Comparison of ENCODE assay signal across 11 cellular contexts in genomic region chr15:51869074-51869425, GRCh38. TPM values are rescaled to one million over a fixed set of nuclear protein-coding genes. Genes with fewer than 3 reads are reported as not detected.
DNase-seq lines count a peak whose midpoint lies in the region; ATAC-seq, FAIRE-seq and TF ChIP-seq lines count a peak whose summit lies in the region.
"Had no signal": no experiment of that assay in that cellular context is flagged by ENCODE, and none has a peak within 500 bp of the region (broad histone marks: within the 10 kb centered on the region; RNA-seq: fewer than 3 reads in every experiment).

No MANE protein-coding gene starts in this region.

- peak; percentile 96 for ATAC-seq in left colon
- ATAC-seq in GM18867 (IDR thresholded peaks at IDR 0.05; ENCODE audit: unreplicated experiment), result no peak
- ATAC-seq: activated naive CD4-positive, alpha-beta T cell treated with anti-CD3 and anti-CD28 coated beads, Interleukin-2, amount 50 U/mL, for 72 hours had no signal

- 69% methylated on average over 2 of the region's 2 CpGs for WGBS in hepatocyte (ENCODE audit: low lambda C conversion rate, missing lambda C conversion rate)

- POLR2A ChIA-PET in AG04450 (lab: Yijun Ruan, JAX), result no interaction called here

- TF ChIP-seq EP300 in Ishikawa (IDR thresholded peaks at IDR 0.05; ENCODE audit: borderline replicate concordance), result no peak

- peak overlapping the region; percentile 49 for H3K27ac Mint-ChIP-seq in astrocyte (ENCODE audit: unreplicated experiment)
- H3K27ac Mint-ChIP-seq: activated naive CD4-positive, alpha-beta T cell treated with anti-CD3 and anti-CD28 coated beads, Interleukin-2, amount 50 U/mL, for 72 hours; CD4-positive, alpha-beta T cell had no signal

- H3K9me3 Mint-ChIP-seq in astrocyte (ENCODE audit: unreplicated experiment), result no peaks in the 10 kb centered on the region
- H3K9me3 Mint-ChIP-seq: activated naive CD4-positive, alpha-beta T cell treated with anti-CD3 and anti-CD28 coated beads, Interleukin-2, amount 50 U/mL, for 72 hours; CD4-positive, alpha-beta T cell had no signal

- FAIRE-seq in astrocyte (lab: Jason Lieb, UNC), result peak; percentile 83

- H3K4me3 ChIP-seq in AG04450 (ENCODE audit: low read depth, low read length) (no peak overlapping the region), astrocyte (ENCODE audit: insufficient read depth, low read depth, low read length) (no peak overlapping the region), hepatocyte (no peak overlapping the region)

- peak overlapping the region; percentile 65 for H3K4me2 ChIP-seq in astrocyte (ENCODE audit: low read length)
- no peak overlapping the region for H3K4me2 ChIP-seq in hepatocyte

- H3K79me2 ChIP-seq in astrocyte (ENCODE audit: insufficient read depth, low read length) (peaks cover 44% of the 10 kb centered on the region), hepatocyte (peaks cover 2% of the 10 kb centered on the region)

- H3K4me1 Mint-ChIP-seq in astrocyte (ENCODE audit: low read depth, unreplicated experiment), result peaks cover 23% of the 10 kb centered on the region

- H3K4me1 ChIP-seq in astrocyte (ENCODE audit: insufficient read depth, low read length) (peaks cover 17% of the 10 kb centered on the region), hepatocyte (ENCODE audit: insufficient read depth) (peaks cover 4% of the 10 kb centered on the region)

- H3K36me3 Mint-ChIP-seq in astrocyte (ENCODE audit: low read depth, unreplicated experiment), result peaks cover 29% of the 10 kb centered on the region

- peak overlapping the region; percentile 41 for H3K9ac ChIP-seq in astrocyte (ENCODE audit: low read length)

- H3K9me3 ChIP-seq in AG04450 (ENCODE audit: control insufficient read depth, insufficient read depth, low read length), result no peaks in the 10 kb centered on the region
- H3K9me3 ChIP-seq in astrocyte (ENCODE audit: insufficient read depth, low read depth, low read length), result no peaks in the 10 kb centered on the region
- H3K9me3 ChIP-seq in hepatocyte (ENCODE audit: low read depth), result no peaks in the 10 kb centered on the region

- intact Hi-C loops in left colon (cut with DNase I, micrococcal nuclease), result no loop called here

- no peak for TF ChIP-seq RAD21 in Ishikawa (IDR thresholded peaks at IDR 0.05; ENCODE audit: low read depth)

- no peaks in the 10 kb centered on the region for H3K9me2 ChIP-seq in hepatocyte (replicated peaks; ENCODE audit: insufficient read depth)

- no peak overlapping the region for H2AFZ ChIP-seq in astrocyte (ENCODE audit: low read depth, low read length)
- H2AFZ ChIP-seq in hepatocyte, result no peak overlapping the region

- H3K27ac ChIP-seq in AG04450 (ENCODE audit: low read depth, low read length) (no peak overlapping the region), astrocyte (ENCODE audit: low read depth, low read length) (peak overlapping the region; percentile 64), hepatocyte (no peak overlapping the region)

- H3K27me3 ChIP-seq in AG04450 (ENCODE audit: control insufficient read depth, insufficient read depth, low read length), result no peaks in the 10 kb centered on the region
- no peaks in the 10 kb centered on the region for H3K27me3 ChIP-seq in astrocyte (ENCODE audit: insufficient read depth, low read length)
- H3K27me3 ChIP-seq in hepatocyte, result no peaks in the 10 kb centered on the region

- TF ChIP-seq CTCF in AG04450 (IDR thresholded peaks at IDR 0.05; ENCODE audit: low read depth, low read length) (no peak), astrocyte (IDR thresholded peaks at IDR 0.05; ENCODE audit: insufficient read depth, low read depth, low read length) (no peak), hepatocyte (IDR thresholded peaks at IDR 0.05; ENCODE audit: poor library complexity) (no peak)

- H3K36me3 ChIP-seq in astrocyte (ENCODE audit: insufficient read depth, low read length), result peaks cover 31% of the 10 kb centered on the region
- H3K36me3 ChIP-seq in hepatocyte (replicated peaks; ENCODE audit: insufficient read depth, low read depth), result no peaks in the 10 kb centered on the region

- no peak overlapping the region for H3K4me3 Mint-ChIP-seq in astrocyte (ENCODE audit: unreplicated experiment)
- H3K4me3 Mint-ChIP-seq: CD4-positive, alpha-beta T cell had no signal

- peak; percentile 70 for DNase-seq in AG04450 (ENCODE audit: low read depth, low spot score)
- peak; percentile 84 for DNase-seq in astrocyte (ENCODE audit: low read depth)
- peak; percentile 36 to 53 for DNase-seq in left colon
- no peak for DNase-seq in GM19238 (ENCODE audit: insufficient read length, low spot score)
- DNase-seq in NCI-H510A (lab: John Stamatoyannopoulos, UW), result no peak
- no peak for DNase-seq in hepatocyte (ENCODE audit: low spot score)
- DNase-seq: CD4-positive, alpha-beta T cell; stimulated activated CD4-positive, alpha-beta T cell treated with anti-CD3 and anti-CD28 coated beads, Interleukin-15, amount 100 ng/mL, for 24 hours had no signal

- H4K20me1 ChIP-seq in astrocyte (ENCODE audit: insufficient read depth, low read length) (peaks cover 3% of the 10 kb centered on the region), hepatocyte (ENCODE audit: insufficient read depth, poor library complexity, severe bottlenecking) (no peaks in the 10 kb centered on the region)

- CTCF ChIA-PET in AG04450 (lab: Charles Lee), result interaction anchor here (0.8 kb wide), 1 partner anchor 13 kb away, joined by 3 read pairs; no protein-coding TSS in a partner anchor

- H3K27me3 Mint-ChIP-seq in astrocyte (ENCODE audit: low read depth, unreplicated experiment), result no peaks in the 10 kb centered on the region
- H3K27me3 Mint-ChIP-seq: CD4-positive, alpha-beta T cell had no signal

TF ChIP-seq in Ishikawa, 13 proteins besides CTCF, POLR2A, EP300 and RAD21:
- TF ChIP-seq TEAD4 (IDR thresholded peaks at IDR 0.05) (no peak), TCF12 (IDR thresholded peaks at IDR 0.05; ENCODE audit: low read depth) (no peak), USF1 (IDR thresholded peaks at IDR 0.05) (no peak), EGR1 (IDR thresholded peaks at IDR 0.05) (no peak), FOXM1 (IDR thresholded peaks at IDR 0.05; ENCODE audit: borderline replicate concordance, low read depth) (no peak), NFIC (IDR thresholded peaks at IDR 0.05) (peak; percentile 59), TAF1 (IDR thresholded peaks at IDR 0.05; ENCODE audit: low read depth) (no peak)
- TF ChIP-seq, protein P1, sequence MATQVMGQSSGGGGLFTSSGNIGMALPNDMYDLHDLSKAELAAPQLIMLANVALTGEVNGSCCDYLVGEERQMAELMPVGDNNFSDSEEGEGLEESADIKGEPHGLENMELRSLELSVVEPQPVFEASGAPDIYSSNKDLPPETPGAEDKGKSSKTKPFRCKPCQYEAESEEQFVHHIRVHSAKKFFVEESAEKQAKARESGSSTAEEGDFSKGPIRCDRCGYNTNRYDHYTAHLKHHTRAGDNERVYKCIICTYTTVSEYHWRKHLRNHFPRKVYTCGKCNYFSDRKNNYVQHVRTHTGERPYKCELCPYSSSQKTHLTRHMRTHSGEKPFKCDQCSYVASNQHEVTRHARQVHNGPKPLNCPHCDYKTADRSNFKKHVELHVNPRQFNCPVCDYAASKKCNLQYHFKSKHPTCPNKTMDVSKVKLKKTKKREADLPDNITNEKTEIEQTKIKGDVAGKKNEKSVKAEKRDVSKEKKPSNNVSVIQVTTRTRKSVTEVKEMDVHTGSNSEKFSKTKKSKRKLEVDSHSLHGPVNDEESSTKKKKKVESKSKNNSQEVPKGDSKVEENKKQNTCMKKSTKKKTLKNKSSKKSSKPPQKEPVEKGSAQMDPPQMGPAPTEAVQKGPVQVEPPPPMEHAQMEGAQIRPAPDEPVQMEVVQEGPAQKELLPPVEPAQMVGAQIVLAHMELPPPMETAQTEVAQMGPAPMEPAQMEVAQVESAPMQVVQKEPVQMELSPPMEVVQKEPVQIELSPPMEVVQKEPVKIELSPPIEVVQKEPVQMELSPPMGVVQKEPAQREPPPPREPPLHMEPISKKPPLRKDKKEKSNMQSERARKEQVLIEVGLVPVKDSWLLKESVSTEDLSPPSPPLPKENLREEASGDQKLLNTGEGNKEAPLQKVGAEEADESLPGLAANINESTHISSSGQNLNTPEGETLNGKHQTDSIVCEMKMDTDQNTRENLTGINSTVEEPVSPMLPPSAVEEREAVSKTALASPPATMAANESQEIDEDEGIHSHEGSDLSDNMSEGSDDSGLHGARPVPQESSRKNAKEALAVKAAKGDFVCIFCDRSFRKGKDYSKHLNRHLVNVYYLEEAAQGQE (IDR thresholded peaks at IDR 0.05; ENCODE audit: low read depth), result no peak

RNA-seq across cellular contexts. Expression of gene TMOD3, which starts 39.6 kb away (rescaled TPM):
- 22.7 and 29.8 TPM in 2 replicates for polyA plus RNA-seq in AG04450 (2011; rRNA removed)
- polyA minus RNA-seq in AG04450 (2011; rRNA and poly(A)+ RNA removed), result 11.2 and 20.8 TPM in 2 replicates
- 65.2 TPM in 2 replicates for total RNA-seq in astrocyte
- total RNA-seq in left colon, result 10 to 100 TPM; 63.5 to 72.2 TPM
- 32.5 and 38.3 TPM in 2 replicates for total RNA-seq in hepatocyte
- polyA plus RNA-seq in hepatocyte, result 26.3 and 27.2 TPM in 2 replicates

Comparison
In these comparisons a context has a peak if more than half of its experiments do, and no peak if none do; other contexts are left out.
1. DNase-seq: peak in AG04450 (single experiment), astrocyte (single experiment) and left colon (2 of 2); none in GM19238 (single experiment), NCI-H510A (single experiment) and hepatocyte (single experiment).